Comparison of ENCODE assay signal across 1 cellular context in genomic region chr1:61724721-61725694, GRCh38.
TF ChIP-seq lines count a peak whose summit lies in the region.

TSS of gene TM2D1 (minus strand) at chr1:61725141. CDS start at chr1:61725120, 21 bp downstream.

TF ChIP-seq in K562, 482 proteins besides CTCF, POLR2A, EP300 and RAD21 (continued from another document):
- TF ChIP-seq MGA (IDR thresholded peaks at IDR 0.05): peak; percentile 79
- peak; percentile 11 to 26; a peak in 1 of 4 replicates for TF ChIP-seq NRF1 (conservative IDR thresholded peaks at IDR 0.05 in 1 of 2, IDR thresholded peaks at IDR 0.05 in 1 of 2)
- no peak for TF ChIP-seq MTA2 (IDR thresholded peaks at IDR 0.05; ENCODE audit: low read depth)
